Comparison of ENCODE assay signal across 10 cellular contexts in genomic region chr10:116630020-116630419, GRCh38. TPM values are rescaled to one million over a fixed set of nuclear protein-coding genes. Genes with fewer than 3 reads are reported as not detected.
"Had no signal": no experiment of that assay in that cellular context is flagged by ENCODE, and none has a peak within 500 bp of the region (broad histone marks: within the 10 kb centered on the region; RNA-seq: fewer than 3 reads in every experiment).

No MANE protein-coding gene starts in this region.

- H3K9ac ChIP-seq: GM23248 had no signal

- H2AFZ ChIP-seq: GM23248 had no signal

- H3K4me3 ChIP-seq: GM23248, K562 had no signal

- DNase-seq: GM23248, GOT3, H9, HCEC 1CT, IMR-90, KG1 had no signal

- H3K27ac ChIP-seq: GM23248 had no signal

- ATAC-seq: K562 had no signal

- FAIRE-seq: H54, HTR-8/SVneo, K562 had no signal

RNA-seq across cellular contexts. Expression of gene PNLIPRP2, which starts 9.3 kb away (rescaled TPM):
- total RNA-seq: GM23248, HT-29, IMR-90 had no signal
- polyA plus RNA-seq: GM23248, IMR-90, K562 had no signal

RNA-seq across cellular contexts. Expression of gene PNLIPRP1, which starts 39.3 kb away (rescaled TPM):
- total RNA-seq: GM23248, H9, HT-29, IMR-90 had no signal
- polyA plus RNA-seq: GM23248, IMR-90, K562 had no signal
